17 cellular contexts compared by ENCODE assay signal in genomic region chr17:67862614-67863217, GRCh38.
A peak's percentile ranks its signal among the peaks of the same experiment; 100 is the strongest.
DNase-seq lines count a peak whose midpoint lies in the region; ATAC-seq and TF ChIP-seq lines count a peak whose summit lies in the region.
"Had no signal": no experiment of that assay in that cellular context is flagged by ENCODE, and none has a peak within 500 bp of the region (broad histone marks: within the 10 kb centered on the region; RNA-seq: fewer than 3 reads in every experiment).

No MANE protein-coding gene starts in this region.

- TF ChIP-seq CTCF in RWPE2 (IDR thresholded peaks at IDR 0.05; ENCODE audit: poor library complexity, severe bottlenecking) (peak; percentile 29), fibroblast of pulmonary artery (IDR thresholded peaks at IDR 0.05; ENCODE audit: low read length, missing control alignments) (peak; percentile 20)

- DNase-seq in DMS53 (lab: John Stamatoyannopoulos, UW), result peak; percentile 8
- no peak for DNase-seq in DMS53 treated with DMSO at 0.1 percent for 48 hours (lab: John Stamatoyannopoulos, UW; ENCODE audit: unreplicated experiment)
- peak; percentile 9 for DNase-seq in EL
- no peak for DNase-seq in RWPE2 (ENCODE audit: low spot score)
- DNase-seq in fibroblast of pulmonary artery (ENCODE audit: low read depth), result no peak
- DNase-seq in DMS153 treated with DMSO at 0.1 percent for 48 hours (lab: John Stamatoyannopoulos, UW; ENCODE audit: unreplicated experiment), result no peak
- DNase-seq: KBM-7, NCI-H146, NCI-H510A, spleen, testis had no signal

- H3K27me3 ChIP-seq in RWPE2 (ENCODE audit: insufficient read depth, poor library complexity, severe bottlenecking), result no peaks in the 10 kb centered on the region
- H3K27me3 ChIP-seq: adrenal gland, spleen, testis had no signal

- H3K4me3 ChIP-seq in RWPE2 (ENCODE audit: severe bottlenecking) (no peak overlapping the region), fibroblast of pulmonary artery (replicated peaks; ENCODE audit: low read depth, low read length) (no peak overlapping the region)
- H3K4me3 ChIP-seq: adrenal gland, coronary artery, lung, spleen, testis had no signal

- H3K27ac ChIP-seq in RWPE2 (ENCODE audit: poor library complexity, severe bottlenecking), result no peak overlapping the region
- H3K27ac ChIP-seq: 22Rv1, adrenal gland, coronary artery, testis had no signal

- H3K9me3 ChIP-seq in RWPE2 (ENCODE audit: severe bottlenecking), result no peaks in the 10 kb centered on the region
- H3K9me3 ChIP-seq: adrenal gland, spleen, testis had no signal

- ATAC-seq in RWPE2 (ENCODE audit: low read depth) (no peak), HG03354 (IDR thresholded peaks at IDR 0.05; ENCODE audit: poor library complexity, severe bottlenecking, unreplicated experiment) (no peak), GM21529 (IDR thresholded peaks at IDR 0.05; ENCODE audit: unreplicated experiment) (no peak)

- H3K36me3 ChIP-seq in RWPE2 (ENCODE audit: low read depth), result peaks cover 15% of the 10 kb centered on the region

- no peaks in the 10 kb centered on the region for H3K4me1 ChIP-seq in RWPE2 (ENCODE audit: insufficient read depth, poor library complexity, severe bottlenecking)
- H3K4me1 ChIP-seq: testis had no signal

Comparison
In these comparisons a context has a peak if more than half of its experiments do, and no peak if none do; other contexts are left out.
1. DNase-seq: peak in DMS53 (single experiment) and EL (single experiment); none in DMS53 treated with DMSO at 0.1 percent for 48 hours (single experiment), RWPE2 (single experiment), fibroblast of pulmonary artery (single experiment) and DMS153 treated with DMSO at 0.1 percent for 48 hours (single experiment).